ENCODE assay signal across 1 cellular context in genomic region chr11:34490304-34490703, GRCh38.
TF ChIP-seq lines count a peak whose summit lies in the region.

No MANE protein-coding gene starts in this region.

TF ChIP-seq in WTC11, 78 proteins besides CTCF, POLR2A, EP300 and RAD21:
- TF ChIP-seq ZBTB43 (CRISPR knock-in tag; IDR thresholded peaks at IDR 0.05) (no peak), RELA (CRISPR knock-in tag; IDR thresholded peaks at IDR 0.05; ENCODE audit: borderline replicate concordance) (no peak), CREB1 (CRISPR knock-in tag; IDR thresholded peaks at IDR 0.05) (no peak), GTF2I (CRISPR knock-in tag; conservative IDR thresholded peaks at IDR 0.05) (no peak), NFYB (CRISPR knock-in tag; conservative IDR thresholded peaks at IDR 0.05; ENCODE audit: low read depth) (no peak), GRHL2 (CRISPR knock-in tag; IDR thresholded peaks at IDR 0.05; ENCODE audit: insufficient replicate concordance, severe bottlenecking) (no peak)
